In genomic region chr2:116877274-116877673, GRCh38 we compare ENCODE assay signal across 23 cellular contexts.
"Had no signal": no experiment of that assay in that cellular context is flagged by ENCODE, and none has a peak within 500 bp of the region (broad histone marks: within the 10 kb centered on the region; RNA-seq: fewer than 3 reads in every experiment).

No MANE protein-coding gene starts in this region.

- H3K36me3 ChIP-seq: esophagus muscularis mucosa, gastroesophageal sphincter, heart left ventricle, left lung had no signal

- H3K27ac ChIP-seq: coronary artery, dorsolateral prefrontal cortex, esophagus muscularis mucosa, foreskin keratinocyte, gastroesophageal sphincter, heart left ventricle, left lung had no signal

- FAIRE-seq: endothelial cell of umbilical vein, frontal cortex, islet of Langerhans, keratinocyte had no signal

- H3K27me3 ChIP-seq: dorsolateral prefrontal cortex, esophagus muscularis mucosa, foreskin keratinocyte, gastroesophageal sphincter, heart left ventricle, left lung had no signal

- H3K4me3 ChIP-seq: coronary artery, dorsolateral prefrontal cortex, esophagus muscularis mucosa, gastroesophageal sphincter, heart left ventricle, left lung, lung had no signal

- ATAC-seq: foreskin keratinocyte, gastroesophageal sphincter, heart left ventricle, left lung, left ventricle myocardium superior had no signal

- DNase-seq: cerebellar nuclear complex; dermis blood vessel endothelial cell; dorsolateral prefrontal cortex; effector CD4-positive, alpha-beta T cell; effector memory CD4-positive, alpha-beta T cell; foreskin keratinocyte; heart left ventricle; hippocampal formation; kidney glomerular epithelial cell; left lung; left ventricle myocardium superior; mammary epithelial cell; mesendoderm; midbrain; naive B cell had no signal

- H3K4me1 ChIP-seq: esophagus muscularis mucosa, foreskin keratinocyte, gastroesophageal sphincter, heart left ventricle, left lung had no signal
